1 cellular context compared by ENCODE assay signal in genomic region chr21:43775795-43776430, GRCh38.
TF ChIP-seq lines count a peak whose summit lies in the region.

CSTB (minus strand) TSS chr21:43776308; CDS start chr21:43776269, 39 bp downstream.

TF ChIP-seq in HepG2, 621 proteins besides CTCF, POLR2A, EP300 and RAD21 (continued from another document and continues in another):
- TF ChIP-seq ZNF496 (CRISPR knock-in tag; IDR thresholded peaks at IDR 0.05; ENCODE audit: insufficient replicate concordance) (no peak), ZNF432 (CRISPR knock-in tag; IDR thresholded peaks at IDR 0.05; ENCODE audit: borderline replicate concordance) (no peak), SP5 (CRISPR knock-in tag; IDR thresholded peaks at IDR 0.05; ENCODE audit: borderline replicate concordance, low read depth) (no peak), HCFC1 (IDR thresholded peaks at IDR 0.05; ENCODE audit: low read depth, low read length) (no peak), TCF7L2 (IDR thresholded peaks at IDR 0.05; ENCODE audit: low read depth, low read length) (no peak), FOXJ3 (CRISPR knock-in tag; IDR thresholded peaks at IDR 0.05; ENCODE audit: borderline replicate concordance) (no peak), ZNF713 (CRISPR knock-in tag; IDR thresholded peaks at IDR 0.05) (peak; percentile 30; the same call in 1 of the 2 replicates), ZNF207 (IDR thresholded peaks at IDR 0.05; ENCODE audit: borderline replicate concordance) (no peak), TAF1 (CRISPR knock-in tag; IDR thresholded peaks at IDR 0.05) (peak; percentile 87), NAIF1 (CRISPR knock-in tag; IDR thresholded peaks at IDR 0.05; ENCODE audit: borderline replicate concordance) (no peak), ZXDC (CRISPR knock-in tag; IDR thresholded peaks at IDR 0.05) (no peak), ATF3 (CRISPR knock-in tag; IDR thresholded peaks at IDR 0.05) (peak; percentile 9; the same call in 1 of the 2 replicates), EED (CRISPR knock-in tag; IDR thresholded peaks at IDR 0.05) (no peak), ZGPAT (CRISPR knock-in tag; IDR thresholded peaks at IDR 0.05) (peak; percentile 71; the same call in 1 of the 2 replicates), PHF20 (CRISPR knock-in tag; IDR thresholded peaks at IDR 0.05) (peak; percentile 55), MNT (IDR thresholded peaks at IDR 0.05) (no peak), KLF16 (CRISPR knock-in tag; IDR thresholded peaks at IDR 0.05) (peak in 1 of 2 experiments; percentile 70; a peak in 2 of 4 replicates), TRIM24 (CRISPR knock-in tag; IDR thresholded peaks at IDR 0.05) (no peak), ZNF644 (CRISPR knock-in tag; IDR thresholded peaks at IDR 0.05; ENCODE audit: low read depth) (no peak), ZBTB25 (CRISPR knock-in tag; IDR thresholded peaks at IDR 0.05) (no peak), JUNB (CRISPR knock-in tag; IDR thresholded peaks at IDR 0.05; ENCODE audit: borderline replicate concordance) (no peak), NFE2 (CRISPR knock-in tag; IDR thresholded peaks at IDR 0.05) (no peak), BRF2 (CRISPR knock-in tag; IDR thresholded peaks at IDR 0.05) (no peak), ZBTB26 (CRISPR knock-in tag; IDR thresholded peaks at IDR 0.05; ENCODE audit: borderline replicate concordance) (0 out of 2 replicates have a peak, but pooled peaks have one; percentile 58), ZNF3 (CRISPR knock-in tag; IDR thresholded peaks at IDR 0.05) (no peak), SKIL (CRISPR knock-in tag; IDR thresholded peaks at IDR 0.05; ENCODE audit: borderline replicate concordance) (peak; percentile 12; the same call in 1 of the 2 replicates), ZNF296 (CRISPR knock-in tag; conservative IDR thresholded peaks at IDR 0.05) (no peak), ZBTB43 (CRISPR knock-in tag; conservative IDR thresholded peaks at IDR 0.05) (no peak), MYPOP (CRISPR knock-in tag; IDR thresholded peaks at IDR 0.05) (peak; percentile 64), TCF7 (IDR thresholded peaks at IDR 0.05; ENCODE audit: low read depth) (no peak), RERE (CRISPR knock-in tag; IDR thresholded peaks at IDR 0.05; ENCODE audit: low read depth) (no peak), RFX5 (IDR thresholded peaks at IDR 0.05; ENCODE audit: low read depth, low read length) (no peak), ZNF570 (CRISPR knock-in tag; IDR thresholded peaks at IDR 0.05; ENCODE audit: borderline replicate concordance) (no peak), ZNF740 (CRISPR knock-in tag; IDR thresholded peaks at IDR 0.05) (no peak), CCDC6 (CRISPR knock-in tag; IDR thresholded peaks at IDR 0.05) (peak; percentile 66; the same call in 1 of the 2 replicates)
